ENCODE assay signal across 20 cellular contexts in genomic region chr17:43314582-43314981, GRCh38.
DNase-seq lines count a peak whose midpoint lies in the region; ATAC-seq and TF ChIP-seq lines count a peak whose summit lies in the region.
"Had no signal": no experiment of that assay in that cellular context is flagged by ENCODE, and none has a peak within 500 bp of the region (broad histone marks: within the 10 kb centered on the region; RNA-seq: fewer than 3 reads in every experiment).

No MANE protein-coding gene starts in this region.

- TF ChIP-seq CTCF in GM20000 (IDR thresholded peaks at IDR 0.05; ENCODE audit: extremely low read depth, missing control alignments) (no peak), SK-N-SH (IDR thresholded peaks at IDR 0.05) (no peak)

- no peak overlapping the region for H3K4me3 Mint-ChIP-seq in activated naive CD8-positive, alpha-beta T cell treated with anti-CD3 and anti-CD28 coated beads, Interleukin-2, amount 50 U/mL, for 24 hours
- H3K4me3 Mint-ChIP-seq in memory B cell: peak overlapping the region; percentile 32
- H3K4me3 Mint-ChIP-seq: activated CD4-positive, alpha-beta T cell treated with anti-CD3 and anti-CD28 coated beads, Interleukin-2, amount 10 ng/mL, durations not matched to agents 7 days and 5 days; activated naive CD4-positive, alpha-beta T cell treated with anti-CD3 and anti-CD28 coated beads, Interleukin-2, amount 50 U/mL, for 24 hours had no signal

- H2AFZ ChIP-seq in SK-N-SH (ENCODE audit: low read depth): no peak overlapping the region

- DNase-seq in CD1c-positive myeloid dendritic cell (ENCODE audit: extremely low spot score) (peak; percentile 35), GM20000 (ENCODE audit: low spot score) (peak; percentile 23), memory B cell (ENCODE audit: low spot score in 2 of 2) (no peak), SK-N-SH (no peak), T1000 (lab: John Stamatoyannopoulos, UW) (no peak)
- DNase-seq in activated naive CD8-positive, alpha-beta T cell treated with anti-CD3 and anti-CD28 coated beads, Interleukin-2, amount 50 U/mL, for 24 hours: peak; percentile 9
- DNase-seq in stimulated activated CD4-positive, alpha-beta T cell treated with anti-CD3 and anti-CD28 coated beads, Interleukin-2, amount 100 ng/mL, for 24 hours: no peak
- DNase-seq in activated CD4-positive, CD25-positive, alpha-beta regulatory T cell treated with anti-CD3 and anti-CD28 coated beads, Interleukin-2, amount 50 U/mL, for 72 hours: no peak
- DNase-seq: activated CD4-positive, alpha-beta T cell treated with anti-CD3 and anti-CD28 coated beads, Interleukin-2, amount 10 ng/mL, durations not matched to agents 7 days and 5 days; COR-L47; EL; NCI-H1417 treated with DMSO at 0.1 percent for 48 hours; NCI-H2171; NCI-H82; ovary; stimulated activated CD4-positive, alpha-beta T cell treated with anti-CD3 and anti-CD28 coated beads, Interleukin-2, amount 100 ng/mL, for 48 hours; uterus had no signal

- H3K4me1 ChIP-seq in SK-N-SH (ENCODE audit: control insufficient read depth in 1 of 2, insufficient read depth in 2 of 2, low read depth in 1 of 2, low read length in 1 of 2): no peaks in the 10 kb centered on the region; a peak in 1 of 4 replicates
- H3K4me1 ChIP-seq: breast epithelium, uterus had no signal

- H3F3A ChIP-seq in SK-N-SH (replicated peaks; ENCODE audit: insufficient read depth): peaks cover 22% of the 10 kb centered on the region

- no peak overlapping the region for H3K27ac ChIP-seq in SK-N-SH (ENCODE audit: low read depth in 2 of 2, low read length in 1 of 2)
- H3K27ac ChIP-seq: breast epithelium, ovary, uterus had no signal

- no peak for TF ChIP-seq RAD21 in SK-N-SH (IDR thresholded peaks at IDR 0.05; ENCODE audit: low read length)

- POLR2A ChIA-PET in SK-N-SH (lab: Yijun Ruan, JAX): interaction anchor here (1.7 to 3.7 kb wide), 4 partner anchors 20 to 290 kb away, joined by 8 to 48 read pairs (median 26); no protein-coding TSS in a partner anchor

- 95% methylated on average over 3 of the region's 3 CpGs for WGBS in SK-N-SH (ENCODE audit: low lambda C conversion rate)

- no peak overlapping the region for H3K9ac ChIP-seq in SK-N-SH

- H3K4me2 ChIP-seq in SK-N-SH: no peak overlapping the region

- H3K27me3 ChIP-seq in SK-N-SH (ENCODE audit: insufficient read depth): no peaks in the 10 kb centered on the region
- H3K27me3 ChIP-seq: breast epithelium, ovary, uterus had no signal

- H3K9me3 Mint-ChIP-seq in activated naive CD8-positive, alpha-beta T cell treated with anti-CD3 and anti-CD28 coated beads, Interleukin-2, amount 50 U/mL, for 24 hours: peaks cover 7% of the 10 kb centered on the region
- peaks cover 5% of the 10 kb centered on the region for H3K9me3 Mint-ChIP-seq in memory B cell

- H3K27ac Mint-ChIP-seq in activated naive CD8-positive, alpha-beta T cell treated with anti-CD3 and anti-CD28 coated beads, Interleukin-2, amount 50 U/mL, for 24 hours: no peak overlapping the region
- H3K27ac Mint-ChIP-seq in memory B cell: no peak overlapping the region
- H3K27ac Mint-ChIP-seq: activated CD4-positive, alpha-beta T cell treated with anti-CD3 and anti-CD28 coated beads, Interleukin-2, amount 10 ng/mL, durations not matched to agents 7 days and 5 days; activated naive CD4-positive, alpha-beta T cell treated with anti-CD3 and anti-CD28 coated beads, Interleukin-2, amount 50 U/mL, for 24 hours had no signal

- no peaks in the 10 kb centered on the region for H3K36me3 ChIP-seq in SK-N-SH (replicated peaks in 1 of 2; ENCODE audit: control insufficient read depth in 1 of 2, insufficient read depth in 2 of 2, low read length in 1 of 2)
- H3K36me3 ChIP-seq: breast epithelium, ovary, uterus had no signal

- H3K27me3 Mint-ChIP-seq in activated naive CD8-positive, alpha-beta T cell treated with anti-CD3 and anti-CD28 coated beads, Interleukin-2, amount 50 U/mL, for 24 hours: no peaks in the 10 kb centered on the region
- H3K27me3 Mint-ChIP-seq in memory B cell: no peaks in the 10 kb centered on the region
- H3K27me3 Mint-ChIP-seq: activated CD4-positive, alpha-beta T cell treated with anti-CD3 and anti-CD28 coated beads, Interleukin-2, amount 10 ng/mL, durations not matched to agents 7 days and 5 days; activated naive CD4-positive, alpha-beta T cell treated with anti-CD3 and anti-CD28 coated beads, Interleukin-2, amount 50 U/mL, for 24 hours had no signal

- no peaks in the 10 kb centered on the region for H3K9me2 ChIP-seq in SK-N-SH

- H4K20me1 ChIP-seq in SK-N-SH (ENCODE audit: insufficient read depth): no peaks in the 10 kb centered on the region

- H3K79me2 ChIP-seq in SK-N-SH (ENCODE audit: insufficient read depth): no peaks in the 10 kb centered on the region

- no peak for ATAC-seq in activated naive CD8-positive, alpha-beta T cell treated with anti-CD3 and anti-CD28 coated beads, Interleukin-2, amount 50 U/mL, for 24 hours
- no peak for ATAC-seq in memory B cell (ENCODE audit: low read depth)
- ATAC-seq: esophagus mucosa had no signal

- no peak overlapping the region for H3K4me3 ChIP-seq in SK-N-SH (ENCODE audit: low read depth in 2 of 2, low read length in 1 of 2)
- H3K4me3 ChIP-seq: breast epithelium, ovary, uterus had no signal

- no peak for TF ChIP-seq EP300 in SK-N-SH (IDR thresholded peaks at IDR 0.05; ENCODE audit: borderline replicate concordance in 1 of 2, low read depth in 1 of 2, low read length in 1 of 2)

- CTCF ChIA-PET in SK-N-SH (lab: Yijun Ruan, JAX): interaction anchor here (0.9 to 1.7 kb wide), 4 partner anchors 24 to 52 kb away, joined by 3 to 5 read pairs (median 4); no protein-coding TSS in a partner anchor

- H3K36me3 Mint-ChIP-seq in activated naive CD8-positive, alpha-beta T cell treated with anti-CD3 and anti-CD28 coated beads, Interleukin-2, amount 50 U/mL, for 24 hours (ENCODE audit: low read depth): peaks cover 15% of the 10 kb centered on the region
- peaks cover 4% of the 10 kb centered on the region for H3K36me3 Mint-ChIP-seq in memory B cell

- peaks cover 15% of the 10 kb centered on the region for H3K4me1 Mint-ChIP-seq in activated naive CD8-positive, alpha-beta T cell treated with anti-CD3 and anti-CD28 coated beads, Interleukin-2, amount 50 U/mL, for 24 hours
- H3K4me1 Mint-ChIP-seq in memory B cell: peaks cover 3% of the 10 kb centered on the region

- no peaks in the 10 kb centered on the region for H3K9me3 ChIP-seq in SK-N-SH
- H3K9me3 ChIP-seq: ovary, uterus had no signal

TF ChIP-seq in SK-N-SH, 30 proteins besides CTCF, POLR2A, EP300 and RAD21:
- no peak for TF ChIP-seq NFIC (IDR thresholded peaks at IDR 0.05; ENCODE audit: borderline replicate concordance)
- TF ChIP-seq, protein P1, sequence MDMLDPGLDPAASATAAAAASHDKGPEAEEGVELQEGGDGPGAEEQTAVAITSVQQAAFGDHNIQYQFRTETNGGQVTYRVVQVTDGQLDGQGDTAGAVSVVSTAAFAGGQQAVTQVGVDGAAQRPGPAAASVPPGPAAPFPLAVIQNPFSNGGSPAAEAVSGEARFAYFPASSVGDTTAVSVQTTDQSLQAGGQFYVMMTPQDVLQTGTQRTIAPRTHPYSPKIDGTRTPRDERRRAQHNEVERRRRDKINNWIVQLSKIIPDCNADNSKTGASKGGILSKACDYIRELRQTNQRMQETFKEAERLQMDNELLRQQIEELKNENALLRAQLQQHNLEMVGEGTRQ (IDR thresholded peaks at IDR 0.05; ENCODE audit: borderline replicate concordance, low read depth, low read length): no peak
- no peak for TF ChIP-seq CHD2 (IDR thresholded peaks at IDR 0.05; ENCODE audit: low read length, partially characterized antibody)
- TF ChIP-seq YY1 (IDR thresholded peaks at IDR 0.05; ENCODE audit: low read depth): no peak
- no peak for TF ChIP-seq RXRA (IDR thresholded peaks at IDR 0.05; ENCODE audit: borderline replicate concordance, low read depth)
- TF ChIP-seq TEAD4 (IDR thresholded peaks at IDR 0.05; ENCODE audit: borderline replicate concordance, insufficient read depth): no peak
- TF ChIP-seq, protein P2, sequence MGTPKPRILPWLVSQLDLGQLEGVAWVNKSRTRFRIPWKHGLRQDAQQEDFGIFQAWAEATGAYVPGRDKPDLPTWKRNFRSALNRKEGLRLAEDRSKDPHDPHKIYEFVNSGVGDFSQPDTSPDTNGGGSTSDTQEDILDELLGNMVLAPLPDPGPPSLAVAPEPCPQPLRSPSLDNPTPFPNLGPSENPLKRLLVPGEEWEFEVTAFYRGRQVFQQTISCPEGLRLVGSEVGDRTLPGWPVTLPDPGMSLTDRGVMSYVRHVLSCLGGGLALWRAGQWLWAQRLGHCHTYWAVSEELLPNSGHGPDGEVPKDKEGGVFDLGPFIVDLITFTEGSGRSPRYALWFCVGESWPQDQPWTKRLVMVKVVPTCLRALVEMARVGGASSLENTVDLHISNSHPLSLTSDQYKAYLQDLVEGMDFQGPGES (IDR thresholded peaks at IDR 0.05; ENCODE audit: low read depth, low read length): no peak
- no peak for TF ChIP-seq RFX5 (IDR thresholded peaks at IDR 0.05; ENCODE audit: low read length)
- TF ChIP-seq FOXM1 (IDR thresholded peaks at IDR 0.05; ENCODE audit: low read depth): no peak
- TF ChIP-seq POLR2AphosphoS5 (IDR thresholded peaks at IDR 0.05; ENCODE audit: low read depth, low read length): no peak
- TF ChIP-seq SMC3 (IDR thresholded peaks at IDR 0.05; ENCODE audit: low read depth, low read length): no peak
- no peak for TF ChIP-seq EZH2phosphoT487 (IDR thresholded peaks at IDR 0.05; ENCODE audit: borderline replicate concordance, low read depth)
TF ChIP-seq in SK-N-SH: peak in this region for 0.

Comparison
In these comparisons a context has a peak if more than half of its experiments do, and no peak if none do; other contexts are left out.
1. DNase-seq: peak in CD1c-positive myeloid dendritic cell (single experiment), GM20000 (single experiment) and activated naive CD8-positive, alpha-beta T cell treated with anti-CD3 and anti-CD28 coated beads, Interleukin-2, amount 50 U/mL, for 24 hours (single experiment); none in memory B cell (0 of 2), SK-N-SH (single experiment), T1000 (single experiment), stimulated activated CD4-positive, alpha-beta T cell treated with anti-CD3 and anti-CD28 coated beads, Interleukin-2, amount 100 ng/mL, for 24 hours (0 of 2) and activated CD4-positive, CD25-positive, alpha-beta regulatory T cell treated with anti-CD3 and anti-CD28 coated beads, Interleukin-2, amount 50 U/mL, for 72 hours (single experiment).